In genomic region chr20:62241501-62241900, GRCh38 we compare ENCODE assay signal across 1 cellular context.
TF ChIP-seq lines count a peak whose summit lies in the region.

No MANE protein-coding gene starts in this region.

TF ChIP-seq in SK-N-SH treated with all-trans-retinoic acid at 6 μM for 48 hours, 23 proteins besides CTCF, POLR2A, EP300 and RAD21 (continued from another document):
- no peak for TF ChIP-seq ESRRG (CRISPR knock-in tag; IDR thresholded peaks at IDR 0.05)
- TF ChIP-seq PATZ1 (CRISPR knock-in tag; IDR thresholded peaks at IDR 0.05; ENCODE audit: borderline replicate concordance): no peak
- TF ChIP-seq ZNF8 (CRISPR knock-in tag; IDR thresholded peaks at IDR 0.05): no peak
- TF ChIP-seq CSDC2 (CRISPR knock-in tag; IDR thresholded peaks at IDR 0.05): no peak
- TF ChIP-seq TOX (CRISPR knock-in tag; IDR thresholded peaks at IDR 0.05; ENCODE audit: borderline replicate concordance): no peak
- TF ChIP-seq ARNTL (CRISPR knock-in tag; IDR thresholded peaks at IDR 0.05; ENCODE audit: borderline replicate concordance, low read depth): no peak
- no peak for TF ChIP-seq TCF4 (CRISPR knock-in tag; IDR thresholded peaks at IDR 0.05; ENCODE audit: borderline replicate concordance)
- no peak for TF ChIP-seq ZFP30 (CRISPR knock-in tag; IDR thresholded peaks at IDR 0.05)
- no peak for TF ChIP-seq POU6F1 (CRISPR knock-in tag; IDR thresholded peaks at IDR 0.05; ENCODE audit: borderline replicate concordance, low read depth)
- no peak for TF ChIP-seq RARB (CRISPR knock-in tag; IDR thresholded peaks at IDR 0.05)
- no peak for TF ChIP-seq ISL1 (CRISPR knock-in tag; IDR thresholded peaks at IDR 0.05)
- TF ChIP-seq ZFP3 (CRISPR knock-in tag; IDR thresholded peaks at IDR 0.05): no peak
